1 cellular context compared by ENCODE assay signal in genomic region chr16:49280022-49280741, GRCh38.
TF ChIP-seq lines count a peak whose summit lies in the region.

No MANE protein-coding gene starts in this region.

TF ChIP-seq in A549, 52 proteins besides CTCF, POLR2A, EP300 and RAD21 (continued from another document):
- no peak for TF ChIP-seq ATOH8 (CRISPR knock-in tag; IDR thresholded peaks at IDR 0.05; ENCODE audit: low read depth)
TF ChIP-seq in A549: peak in this region for 1.
